8 cellular contexts compared by ENCODE assay signal in the genomic region with DNA sequence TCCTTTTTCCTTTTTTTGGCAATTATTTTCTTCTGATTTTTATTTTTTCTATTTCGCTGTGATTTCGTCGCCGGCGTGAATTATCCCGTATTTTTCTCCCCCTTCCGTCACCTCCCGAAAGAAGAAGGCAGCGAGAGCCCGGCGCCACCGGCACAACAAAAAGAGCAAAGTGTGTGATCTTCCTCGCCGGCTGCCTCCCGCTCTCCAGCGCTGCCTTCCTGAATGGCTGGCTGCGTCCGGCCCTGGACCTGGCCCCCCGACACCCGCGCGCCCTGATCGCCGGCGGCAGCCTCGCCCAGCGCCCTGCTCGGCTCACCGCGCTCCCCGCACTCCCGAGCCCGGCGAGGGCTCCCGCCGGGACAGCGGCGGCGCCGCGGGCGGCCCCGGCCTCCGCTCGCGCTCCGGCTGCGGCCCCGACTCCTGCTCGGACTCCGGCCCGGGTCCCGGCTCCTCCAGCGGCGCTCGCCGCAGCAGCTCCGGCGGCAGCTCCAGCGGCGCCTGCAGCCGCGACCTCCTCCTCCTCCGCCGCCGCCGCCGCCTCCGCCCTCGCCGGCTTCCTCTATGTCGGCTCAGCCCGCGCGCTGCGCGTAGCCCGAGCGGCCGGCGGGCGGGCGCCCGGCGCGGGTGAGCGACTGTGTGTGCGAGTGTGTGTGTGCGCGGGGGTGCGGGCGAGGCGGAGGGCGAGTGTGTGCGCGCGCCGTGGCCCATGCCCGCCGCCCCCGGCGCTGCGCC. TPM values are rescaled to one million over a fixed set of nuclear protein-coding genes. Genes with fewer than 3 reads are reported as not detected.
DNase-seq lines count a peak whose midpoint lies in the region; ATAC-seq lines count a peak whose summit lies in the region.

No MANE protein-coding gene starts in this region.

- H3K14ac ChIP-seq in mesenchymal stem cell (ENCODE audit: low read length in 2 of 2) = peak overlapping the region; percentile 82 to 99

- peak overlapping the region; percentile 60 to 62 for H3K4me3 ChIP-seq in duodenal mucosa (ENCODE audit: low read depth in 1 of 2, low read length in 2 of 2)
- H3K4me3 ChIP-seq in mesenchymal stem cell (ENCODE audit: insufficient read depth in 1 of 2, low read depth in 1 of 2, low read length in 2 of 2) = peak overlapping the region; percentile 72 to 95
- peak overlapping the region; percentile 66 to 69 for H3K4me3 ChIP-seq in aorta (ENCODE audit: low read length in 2 of 2)

- H3K79me1 ChIP-seq in mesenchymal stem cell (replicated peaks; ENCODE audit: low read length, poor library complexity, severe bottlenecking) = peaks cover 4% of the 10 kb centered on the region

- WGBS in mesenchymal stem cell = under 1% methylated on average over 27 of the region's 103 CpGs
- WGBS in aorta, 2 donors = 1% methylated on average over 84 to 103 of the region's 103 CpGs

- peak overlapping the region in 1 of 2 experiments; percentile 77 for H2BK12ac ChIP-seq in mesenchymal stem cell (ENCODE audit: low read length in 2 of 2)

- H3K9ac ChIP-seq in duodenal mucosa (ENCODE audit: low read depth in 1 of 2, low read length in 2 of 2) (no peak overlapping the region), mesenchymal stem cell (ENCODE audit: low read length) (peak overlapping the region; percentile 89)

- peak overlapping the region; percentile 20 for H3K27ac ChIP-seq in duodenal mucosa (ENCODE audit: low read depth, low read length)
- peak overlapping the region; percentile 51 for H3K27ac ChIP-seq in mesenchymal stem cell (ENCODE audit: low read length, poor library complexity, severe bottlenecking)
- H3K27ac ChIP-seq in aorta (ENCODE audit: low read depth in 1 of 2, low read length in 2 of 2) = no peak overlapping the region

- DNase-seq in 8988T = peak; percentile 61
- DNase-seq in ELR (ENCODE audit: low read depth) = peak; percentile 73
- DNase-seq in SK-N-DZ (ENCODE audit: low spot score) = peak; percentile 65
- peak; percentile 56 for DNase-seq in mesenchymal stem cell
- DNase-seq in aorta = peak; percentile 58 to 83
- no peak for DNase-seq in NCI-H2227 (lab: John Stamatoyannopoulos, UW; ENCODE audit: unreplicated experiment)

- H3K9me3 ChIP-seq in duodenal mucosa (ENCODE audit: control insufficient read depth in 1 of 2, low read length in 2 of 2) = no peaks in the 10 kb centered on the region
- no peaks in the 10 kb centered on the region for H3K9me3 ChIP-seq in mesenchymal stem cell (ENCODE audit: control insufficient read depth, low read length)
- no peaks in the 10 kb centered on the region for H3K9me3 ChIP-seq in aorta (ENCODE audit: control insufficient read depth, low read length)

- peak overlapping the region; percentile 99 for H2BK120ac ChIP-seq in mesenchymal stem cell (ENCODE audit: low read depth, low read length)

- ATAC-seq in HG03159 (IDR thresholded peaks at IDR 0.05; ENCODE audit: unreplicated experiment) = peak; percentile 32
- no peak for ATAC-seq in aorta (ENCODE audit: low FRiP score)

- H3K27me3 ChIP-seq in duodenal mucosa (ENCODE audit: control insufficient read depth in 1 of 2, insufficient read depth in 2 of 2, low read length in 2 of 2) (peaks cover 60 to 76% of the 10 kb centered on the region in 2 donors), mesenchymal stem cell (ENCODE audit: control insufficient read depth in 1 of 2, insufficient read depth in 1 of 2, low read length in 2 of 2) (peaks cover 0 to 20% of the 10 kb centered on the region in 2 experiments), aorta (ENCODE audit: control insufficient read depth in 1 of 2, insufficient read depth in 2 of 2, low read length in 1 of 2) (no peaks in the 10 kb centered on the region)

- H3K18ac ChIP-seq in mesenchymal stem cell (ENCODE audit: low read depth in 1 of 2, low read length in 2 of 2) = peak overlapping the region; percentile 97 to 98

- H3K36me3 ChIP-seq in duodenal mucosa (ENCODE audit: control insufficient read depth in 1 of 2, insufficient read depth in 2 of 2, low read length in 2 of 2) (no peaks in the 10 kb centered on the region), mesenchymal stem cell (ENCODE audit: control insufficient read depth in 1 of 2, insufficient read depth in 2 of 2, low read depth in 1 of 2, low read length in 2 of 2) (peaks cover 2 to 4% of the 10 kb centered on the region in 2 experiments), aorta (ENCODE audit: control insufficient read depth in 1 of 2, insufficient read depth in 2 of 2, low read length in 1 of 2) (no peaks in the 10 kb centered on the region)

- peak overlapping the region; percentile 84 for H4K91ac ChIP-seq in mesenchymal stem cell (ENCODE audit: low read length)

- peak overlapping the region; percentile 20 for H2BK5ac ChIP-seq in mesenchymal stem cell (ENCODE audit: low read depth, low read length, poor library complexity, severe bottlenecking)

- H3K4me1 ChIP-seq in duodenal mucosa (ENCODE audit: control insufficient read depth in 1 of 2, insufficient read depth in 2 of 2, low read length in 2 of 2) (peaks cover 20 to 26% of the 10 kb centered on the region in 2 donors), mesenchymal stem cell (ENCODE audit: control insufficient read depth, insufficient read depth, low read depth, low read length) (peaks cover 28% of the 10 kb centered on the region), aorta (ENCODE audit: control insufficient read depth in 1 of 2, insufficient read depth in 2 of 2, low read length in 2 of 2) (no peaks in the 10 kb centered on the region)

- H4K8ac ChIP-seq in mesenchymal stem cell (ENCODE audit: low read length) = peak overlapping the region; percentile 32

- H2AFZ ChIP-seq in mesenchymal stem cell (ENCODE audit: low read depth, low read length) = no peak overlapping the region

- peak overlapping the region; percentile 95 to 99 for H3K4ac ChIP-seq in mesenchymal stem cell (ENCODE audit: low read depth in 1 of 2, low read length in 2 of 2)

- H2AK5ac ChIP-seq in mesenchymal stem cell (ENCODE audit: low read length, severe bottlenecking) = no peak overlapping the region

- H3K4me2 ChIP-seq in mesenchymal stem cell (ENCODE audit: low read length, poor library complexity, severe bottlenecking) = peak overlapping the region; percentile 98

- H3K23ac ChIP-seq in mesenchymal stem cell (ENCODE audit: low read length in 2 of 2) = peak overlapping the region in 1 of 2 experiments; percentile 89

- intact Hi-C loops in aorta (cut with DNase I) = loop anchor here (5.0 kb wide), 1 partner anchor 218 kb away; no protein-coding TSS in a partner anchor

- H2BK15ac ChIP-seq in mesenchymal stem cell (ENCODE audit: low read depth, poor library complexity, severe bottlenecking) = peak overlapping the region; percentile 97

RNA-seq across cellular contexts. Expression of gene NR2F1, which starts 0.9 kb away (rescaled TPM):
- polyA plus RNA-seq in SK-N-DZ (2014; cell fraction: cytosol; rRNA removed) = 2.9 and 6.9 TPM in 2 replicates
- 1.4 and 9.1 TPM in 2 replicates for polyA plus RNA-seq in SK-N-DZ (2014; cell fraction: nucleus; rRNA removed)
- 206 TPM for polyA plus RNA-seq in mesenchymal stem cell (2013, experiment 1 of 2)
- 191 TPM for polyA plus RNA-seq in mesenchymal stem cell (2013, experiment 2 of 2)
- total RNA-seq in aorta = 10 to 100 TPM in 1 of 2 donors, 1 to 10 TPM in 1; 10.0 to 27.0 TPM
- under 1 TPM in 1 of 2 donors, not detected in 1; 0.72 TPM for polyA plus RNA-seq in aorta

RNA-seq across cellular contexts. Expression of gene NR2F1-AS1, which starts 2.9 kb away (rescaled TPM):
- 0.21 and 0.24 TPM in 2 replicates for polyA plus RNA-seq in SK-N-DZ (2014; cell fraction: cytosol; rRNA removed)
- 2.0 TPM in 1 of 2 replicates, not detected in the other for polyA plus RNA-seq in SK-N-DZ (2014; cell fraction: nucleus; rRNA removed)
- polyA plus RNA-seq in mesenchymal stem cell (2013, experiment 1 of 2) = 49.8 TPM
- 50.1 TPM for polyA plus RNA-seq in mesenchymal stem cell (2013, experiment 2 of 2)
- 10 to 100 TPM in 1 of 2 donors, 1 to 10 TPM in 1; 7.6 to 16.8 TPM for total RNA-seq in aorta
- 1 to 10 TPM in 1 of 2 donors, under 1 TPM in 1; 0.08 to 2.8 TPM for polyA plus RNA-seq in aorta

Comparison
In these comparisons a context has a peak if more than half of its experiments do, and no peak if none do; other contexts are left out.
1. H3K27ac ChIP-seq: peak in duodenal mucosa (single experiment) and mesenchymal stem cell (single experiment); none in aorta (0 of 2).
2. Peak in every context shown above with its lines, with median percentiles within 50 percentile points of each other: H3K4me3 ChIP-seq.